In the genomic region with DNA sequence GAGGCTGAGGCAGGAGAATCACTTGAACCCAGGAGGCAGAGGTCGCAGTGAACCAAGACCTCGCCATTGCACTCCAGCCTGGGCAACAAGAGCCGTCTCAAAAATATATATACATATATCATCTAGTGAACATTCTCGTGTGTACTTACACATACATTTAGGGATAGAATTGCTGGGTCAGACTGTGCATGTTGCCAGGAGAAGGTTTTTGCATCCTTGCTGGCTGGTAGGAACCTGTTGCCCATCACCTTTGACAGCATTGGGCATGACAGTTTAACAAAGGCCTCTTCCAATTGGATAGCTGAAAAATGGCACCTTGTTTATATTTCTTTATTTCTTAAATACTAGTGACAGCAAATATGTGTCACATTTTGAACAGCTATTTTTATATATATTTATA, we compare ENCODE assay signal across 35 cellular contexts.
"Had no signal": no experiment of that assay in that cellular context is flagged by ENCODE, and none has a peak within 500 bp of the region (broad histone marks: within the 10 kb centered on the region; RNA-seq: fewer than 3 reads in every experiment).

No MANE protein-coding gene starts in this region.

- H3K4me3 ChIP-seq: MG63 had no signal

- H3K27ac ChIP-seq: KMS-11 had no signal

- H3K27me3 ChIP-seq: MG63 had no signal

- H3K4me2 ChIP-seq: KMS-11 had no signal

- H3K9me3 ChIP-seq: MG63 had no signal

- DNase-seq: Karpas-422, Kasumi-1, MG63, MM.1S, MV-4-11, NCI-H1048, NCI-H1092, NCI-H1092 treated with DMSO at 0.1 percent for 48 hours, NCI-H1105, NCI-H1105 treated with DMSO at 0.1 percent for 48 hours, NCI-H1417, NCI-H1417 treated with DMSO at 0.1 percent for 48 hours, NCI-H1436, NCI-H1436 treated with DMSO at 0.1 percent for 48 hours, NCI-H146, NCI-H1694, NCI-H1694 treated with DMSO at 0.1 percent for 48 hours, NCI-H187, NCI-H187 treated with DMSO at 0.1 percent for 48 hours, NCI-H1930, NCI-H2029, NCI-H2029 treated with DMSO at 0.1 percent for 48 hours, NCI-H2081, NCI-H2081 treated with DMSO at 0.1 percent for 48 hours, NCI-H2107, NCI-H2171, NCI-H2171 treated with DMSO at 0.1 percent for 48 hours, NCI-H2227 treated with DMSO at 0.1 percent for 48 hours, NCI-H226, NCI-H345, NCI-H446, NCI-H446 treated with DMSO at 0.1 percent for 48 hours, NCI-H510A, NCI-H510A treated with DMSO at 0.1 percent for 48 hours had no signal
